ENCODE assay signal across 13 cellular contexts in genomic region chr20:44566018-44566417, GRCh38.
"Had no signal": no experiment of that assay in that cellular context is flagged by ENCODE, and none has a peak within 500 bp of the region (broad histone marks: within the 10 kb centered on the region; RNA-seq: fewer than 3 reads in every experiment).

No MANE protein-coding gene starts in this region.

- H3K27ac Mint-ChIP-seq: activated CD4-positive, alpha-beta memory T cell treated with anti-CD3 and anti-CD28 coated beads for 36 hours; activated naive CD8-positive, alpha-beta T cell treated with anti-CD3 and anti-CD28 coated beads for 36 hours had no signal

- H3K36me3 ChIP-seq: lower lobe of right lung, right atrium auricular region, thyroid gland had no signal

- H3K27me3 Mint-ChIP-seq: activated CD4-positive, alpha-beta memory T cell treated with anti-CD3 and anti-CD28 coated beads for 36 hours; activated naive CD8-positive, alpha-beta T cell treated with anti-CD3 and anti-CD28 coated beads for 36 hours had no signal

- DNase-seq: activated CD4-positive, alpha-beta memory T cell treated with anti-CD3 and anti-CD28 coated beads for 36 hours; activated gamma-delta T cell treated with Interleukin-2 at 50 U/mL for 16 hours; activated naive CD8-positive, alpha-beta T cell treated with anti-CD3 and anti-CD28 coated beads for 36 hours; activated T-cell treated with anti-CD3 and anti-CD28 coated beads, Interleukin-2, amount 50 U/mL, for 48 hours; anterior cingulate cortex; hippocampal formation; lower lobe of right lung; midbrain; small intestine; T-helper 1 cell; thyroid gland had no signal

- H3K4me3 Mint-ChIP-seq: activated CD4-positive, alpha-beta memory T cell treated with anti-CD3 and anti-CD28 coated beads for 36 hours; activated naive CD8-positive, alpha-beta T cell treated with anti-CD3 and anti-CD28 coated beads for 36 hours had no signal

- H3K4me3 ChIP-seq: lower lobe of right lung, right atrium auricular region, thyroid gland had no signal

- H3K9me3 ChIP-seq: lower lobe of right lung, right atrium auricular region, thyroid gland had no signal

- H3K4me1 ChIP-seq: thyroid gland had no signal

- H3K27ac ChIP-seq: lower lobe of right lung, right atrium auricular region, thyroid gland, VCaP had no signal

- H3K27me3 ChIP-seq: right atrium auricular region, thyroid gland had no signal

- H3K9me3 Mint-ChIP-seq: activated CD4-positive, alpha-beta memory T cell treated with anti-CD3 and anti-CD28 coated beads for 36 hours; activated naive CD8-positive, alpha-beta T cell treated with anti-CD3 and anti-CD28 coated beads for 36 hours had no signal

- H3K4me1 Mint-ChIP-seq: activated naive CD8-positive, alpha-beta T cell treated with anti-CD3 and anti-CD28 coated beads for 36 hours had no signal

- ATAC-seq: lower lobe of right lung had no signal

- H3K36me3 Mint-ChIP-seq: activated CD4-positive, alpha-beta memory T cell treated with anti-CD3 and anti-CD28 coated beads for 36 hours; activated naive CD8-positive, alpha-beta T cell treated with anti-CD3 and anti-CD28 coated beads for 36 hours had no signal
